In the genomic region with DNA sequence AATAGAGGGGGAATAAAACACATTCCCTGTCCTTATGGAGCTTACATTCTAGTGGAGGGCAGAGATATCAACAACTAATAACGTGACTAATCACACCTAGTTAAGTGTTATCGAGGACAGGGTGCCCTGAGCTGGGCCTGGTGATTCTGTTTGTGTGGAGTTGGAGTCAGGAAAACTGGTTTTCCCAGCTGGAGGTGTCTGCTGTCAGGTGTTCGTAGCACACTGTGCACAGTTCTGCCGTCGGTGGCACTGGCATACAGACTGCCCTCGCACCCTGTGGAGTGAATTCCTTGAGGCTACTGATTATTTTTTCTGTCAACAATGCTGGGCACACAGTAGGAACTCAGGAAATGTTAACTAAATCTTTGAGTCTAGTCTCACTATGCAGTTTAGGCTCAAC, we compare ENCODE assay signal across 8 cellular contexts. TPM values are rescaled to one million over a fixed set of nuclear protein-coding genes. Genes with fewer than 3 reads are reported as not detected.
DNase-seq lines count a peak whose midpoint lies in the region; TF ChIP-seq lines count a peak whose summit lies in the region.

No MANE protein-coding gene starts in this region.

- H3K4me1 ChIP-seq in ES-I3 (ENCODE audit: insufficient read depth, low read length): peaks cover 11% of the 10 kb centered on the region; the same call in 1 of the 2 replicates
- peaks cover 0 to 8% of the 10 kb centered on the region in 2 experiments for H3K4me1 ChIP-seq in trophoblast cell (ENCODE audit: control insufficient read depth in 1 of 2, insufficient read depth in 2 of 2, low read length in 2 of 2)

- no peak overlapping the region for H2AK5ac ChIP-seq in trophoblast cell (ENCODE audit: low read length)

- H3K4me2 ChIP-seq in trophoblast cell (ENCODE audit: low read length): no peak overlapping the region

- H2AFZ ChIP-seq in trophoblast cell (ENCODE audit: insufficient read depth, low read length, poor library complexity): no peak overlapping the region

- no peak overlapping the region for H3K4ac ChIP-seq in trophoblast cell (ENCODE audit: low read depth, low read length)

- H4K12ac ChIP-seq in trophoblast cell (ENCODE audit: low read depth, low read length): no peak overlapping the region

- peaks cover 4% of the 10 kb centered on the region for H3K79me1 ChIP-seq in trophoblast cell (ENCODE audit: low read length)

- no peak overlapping the region for H3K4me3 ChIP-seq in epithelial cell of esophagus (ENCODE audit: low read length)
- H3K4me3 ChIP-seq in trophoblast cell (ENCODE audit: low read depth, low read length): no peak overlapping the region

- H3K14ac ChIP-seq in trophoblast cell (ENCODE audit: low read length): no peak overlapping the region

- no peak overlapping the region for H2BK5ac ChIP-seq in trophoblast cell (ENCODE audit: low read depth, low read length, poor library complexity)

- DNase-seq in NCI-H69 (lab: John Stamatoyannopoulos, UW) (peak; percentile 70), epithelial cell of esophagus (ENCODE audit: low read depth) (peak; percentile 39), trophoblast cell (peak; percentile 79 to 85), NCI-H2196 treated with DMSO at 0.1 percent for 48 hours (lab: John Stamatoyannopoulos, UW; ENCODE audit: unreplicated experiment) (no peak), AG08395 (ENCODE audit: low spot score) (no peak), EL (no peak), mucosa of gallbladder (ENCODE audit: low spot score) (no peak)

- H2BK12ac ChIP-seq in trophoblast cell (ENCODE audit: low read length): no peak overlapping the region

- no peak overlapping the region for H3K27ac ChIP-seq in trophoblast cell (ENCODE audit: low read depth, low read length)

- H4K91ac ChIP-seq in trophoblast cell (ENCODE audit: low read depth, low read length): no peak overlapping the region

- H3K9ac ChIP-seq in ES-I3 (ENCODE audit: low read depth, low read length): peak overlapping the region; percentile 14
- H3K9ac ChIP-seq in trophoblast cell (ENCODE audit: low read length): no peak overlapping the region

- H3K27me3 ChIP-seq in trophoblast cell (ENCODE audit: insufficient read depth, low read length): no peaks in the 10 kb centered on the region

- TF ChIP-seq CTCF in epithelial cell of esophagus (IDR thresholded peaks at IDR 0.05; ENCODE audit: insufficient read depth, low read depth, low read length, missing control alignments): no peak

- H3K9me3 ChIP-seq in ES-I3 (ENCODE audit: control insufficient read depth, insufficient read depth, low read length) (no peaks in the 10 kb centered on the region), trophoblast cell (ENCODE audit: insufficient read depth, low read depth, low read length) (no peaks in the 10 kb centered on the region)

- no peak overlapping the region for H3K23ac ChIP-seq in trophoblast cell (ENCODE audit: low read length)

- H2BK120ac ChIP-seq in trophoblast cell (ENCODE audit: insufficient read depth, low read length, poor library complexity): no peak overlapping the region

- H4K8ac ChIP-seq in trophoblast cell (ENCODE audit: low read depth, low read length): no peak overlapping the region

- peaks cover 3% of the 10 kb centered on the region for H3K79me2 ChIP-seq in trophoblast cell (ENCODE audit: control insufficient read depth, insufficient read depth, low read length, poor library complexity)

- no CpG with 5 or more reads among the region's 6 CpGs for WGBS in trophoblast cell (ENCODE audit: extremely low coverage, insufficient coverage, insufficient read length)

- H3K18ac ChIP-seq in trophoblast cell (ENCODE audit: low read length): no peak overlapping the region

- H3K36me3 ChIP-seq in ES-I3 (ENCODE audit: insufficient read depth, low read length) (no peaks in the 10 kb centered on the region), trophoblast cell (ENCODE audit: control insufficient read depth in 1 of 2, insufficient read depth in 2 of 2, low read length in 2 of 2) (peaks cover 0 to 8% of the 10 kb centered on the region in 2 experiments)

RNA-seq across cellular contexts. Expression of a gene that starts 0.9 kb away (rescaled TPM):
- polyA plus RNA-seq in trophoblast cell (2013): 4.7 and 5.4 TPM in 2 replicates
- 24.8 TPM for total RNA-seq in mucosa of gallbladder

RNA-seq across cellular contexts. Expression of a gene that starts 32.1 kb away (rescaled TPM):
- 49.9 and 53.1 TPM in 2 replicates for polyA plus RNA-seq in trophoblast cell (2013)
- 49.4 TPM for total RNA-seq in mucosa of gallbladder

Comparison
In these comparisons a context has a peak if more than half of its experiments do, and no peak if none do; other contexts are left out.
1. DNase-seq: peak in NCI-H69 (single experiment), epithelial cell of esophagus (single experiment) and trophoblast cell (2 of 2); none in NCI-H2196 treated with DMSO at 0.1 percent for 48 hours (single experiment), AG08395 (single experiment), EL (single experiment) and mucosa of gallbladder (single experiment).